ENCODE assay signal across 21 cellular contexts in the genomic region with DNA sequence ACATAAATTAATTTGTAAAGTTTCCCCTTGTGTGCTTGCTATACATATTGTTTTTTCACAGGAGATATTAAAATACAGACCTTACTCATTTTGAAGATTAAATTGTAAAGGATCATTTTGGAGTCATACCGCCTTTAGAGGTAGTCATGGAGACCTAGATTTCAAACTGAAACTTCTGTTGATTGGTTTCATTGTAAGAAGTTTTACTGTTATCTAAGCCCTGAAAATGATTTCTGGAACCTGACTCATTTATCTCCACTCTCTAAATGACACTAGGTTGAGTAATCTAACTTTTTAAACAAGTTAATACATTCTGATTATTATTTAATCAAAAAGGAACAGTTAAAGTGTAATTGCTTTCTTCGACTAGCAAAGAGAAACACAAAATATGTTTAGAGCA.
DNase-seq lines count a peak whose midpoint lies in the region; ATAC-seq and TF ChIP-seq lines count a peak whose summit lies in the region.
"Had no signal": no experiment of that assay in that cellular context is flagged by ENCODE, and none has a peak within 500 bp of the region (broad histone marks: within the 10 kb centered on the region; RNA-seq: fewer than 3 reads in every experiment).

No MANE protein-coding gene starts in this region.

- H3K4me3 Mint-ChIP-seq in HFFc6 = no peak overlapping the region
- H3K4me3 Mint-ChIP-seq: activated CD4-positive, alpha-beta T cell treated with anti-CD3 and anti-CD28 coated beads, Interleukin-2, amount 10 ng/mL, durations not matched to agents 24 days and 14 days; natural killer cell; stimulated activated naive B cell treated with anti-CD40 and anti-IgM and Interleukin-4, amounts not matched to agents 10 μg/mL and 1 μg/mL and 100 μg/mL, for 72 hours had no signal

- no peaks in the 10 kb centered on the region for H3K36me3 Mint-ChIP-seq in HFFc6 (ENCODE audit: low read depth)
- H3K36me3 Mint-ChIP-seq: stimulated activated naive B cell treated with anti-CD40 and anti-IgM and Interleukin-4, amounts not matched to agents 10 μg/mL and 1 μg/mL and 100 μg/mL, for 72 hours had no signal

- H3K27ac Mint-ChIP-seq in HFFc6 = no peak overlapping the region
- H3K27ac Mint-ChIP-seq: activated CD4-positive, alpha-beta T cell treated with anti-CD3 and anti-CD28 coated beads, Interleukin-2, amount 10 ng/mL, durations not matched to agents 24 days and 14 days; natural killer cell; stimulated activated naive B cell treated with anti-CD40 and anti-IgM and Interleukin-4, amounts not matched to agents 10 μg/mL and 1 μg/mL and 100 μg/mL, for 72 hours had no signal

- H3K27me3 Mint-ChIP-seq in HFFc6 (ENCODE audit: insufficient read depth) = no peaks in the 10 kb centered on the region
- H3K27me3 Mint-ChIP-seq: activated CD4-positive, alpha-beta T cell treated with anti-CD3 and anti-CD28 coated beads, Interleukin-2, amount 10 ng/mL, durations not matched to agents 24 days and 14 days; stimulated activated naive B cell treated with anti-CD40 and anti-IgM and Interleukin-4, amounts not matched to agents 10 μg/mL and 1 μg/mL and 100 μg/mL, for 72 hours had no signal

- peaks cover 4% of the 10 kb centered on the region for H3K9me3 Mint-ChIP-seq in HFFc6

- ATAC-seq in HG03565 (IDR thresholded peaks at IDR 0.05; ENCODE audit: unreplicated experiment) = peak; percentile 51
- no peak for ATAC-seq in HG03039 (IDR thresholded peaks at IDR 0.05; ENCODE audit: unreplicated experiment)
- ATAC-seq: natural killer cell; stimulated activated naive B cell treated with anti-CD40 and anti-IgM and Interleukin-4, amounts not matched to agents 10 μg/mL and 1 μg/mL and 100 μg/mL, for 72 hours had no signal

- TF ChIP-seq CTCF in GM13976 (IDR thresholded peaks at IDR 0.05; ENCODE audit: borderline replicate concordance, control extremely low read depth, extremely low read depth, insufficient read depth, missing control alignments) = no peak
- TF ChIP-seq CTCF in HFFc6 (IDR thresholded peaks at IDR 0.05) = no peak

- no peaks in the 10 kb centered on the region for H3K4me1 Mint-ChIP-seq in HFFc6 (ENCODE audit: low read depth)
- H3K4me1 Mint-ChIP-seq: activated CD4-positive, alpha-beta T cell treated with anti-CD3 and anti-CD28 coated beads, Interleukin-2, amount 10 ng/mL, durations not matched to agents 24 days and 14 days; natural killer cell; stimulated activated naive B cell treated with anti-CD40 and anti-IgM and Interleukin-4, amounts not matched to agents 10 μg/mL and 1 μg/mL and 100 μg/mL, for 72 hours had no signal

- DNase-seq in ACHN = peak; percentile 5
- peak; percentile 9 for DNase-seq in GM13976 (ENCODE audit: low spot score)
- DNase-seq in HCEC 1CT = peak; percentile 39
- DNase-seq in activated CD4-positive, alpha-beta T cell treated with anti-CD3 and anti-CD28 coated beads for 1 hour = no peak
- no peak for DNase-seq in HFFc6
- DNase-seq in activated CD4-positive, alpha-beta T cell treated with anti-CD3 and anti-CD28 coated beads, Interleukin-2, amount 50 U/mL, for 4 hours = no peak
- DNase-seq: activated CD4-positive, alpha-beta T cell treated with anti-CD3 and anti-CD28 coated beads, Interleukin-2, amount 10 ng/mL, durations not matched to agents 24 days and 14 days; C1 segment of cervical spinal cord; Caco-2; H7; Karpas-422; MV-4-11; natural killer cell; NCI-H2227 treated with DMSO at 0.1 percent for 48 hours; NCI-H82; retina; stimulated activated CD4-positive, alpha-beta T cell treated with anti-CD3 and anti-CD28 coated beads, Interleukin-2, amount 100 ng/mL, for 48 hours; stimulated activated naive B cell treated with anti-CD40 and anti-IgM and Interleukin-4, amounts not matched to agents 10 μg/mL and 1 μg/mL and 100 μg/mL, for 72 hours; uterus had no signal

- in situ Hi-C loops in ACHN (cut with HindIII; ENCODE audit: low pct_ligation_motif_present, low pct_unique_long_range_greater_than_20kb, low sequenced_read_pairs) = no loop called here
- in situ Hi-C loops in GM13976 (cut with MboI; ENCODE audit: low sequenced_read_pairs, unreplicated experiment) = no loop called here

Comparison
In these comparisons a context has a peak if more than half of its experiments do, and no peak if none do; other contexts are left out.
1. DNase-seq: peak in ACHN (single experiment), GM13976 (single experiment) and HCEC 1CT (single experiment); none in activated CD4-positive, alpha-beta T cell treated with anti-CD3 and anti-CD28 coated beads for 1 hour (single experiment), HFFc6 (single experiment) and activated CD4-positive, alpha-beta T cell treated with anti-CD3 and anti-CD28 coated beads, Interleukin-2, amount 50 U/mL, for 4 hours (0 of 2).